Comparison of ENCODE assay signal across 20 cellular contexts in the genomic region with DNA sequence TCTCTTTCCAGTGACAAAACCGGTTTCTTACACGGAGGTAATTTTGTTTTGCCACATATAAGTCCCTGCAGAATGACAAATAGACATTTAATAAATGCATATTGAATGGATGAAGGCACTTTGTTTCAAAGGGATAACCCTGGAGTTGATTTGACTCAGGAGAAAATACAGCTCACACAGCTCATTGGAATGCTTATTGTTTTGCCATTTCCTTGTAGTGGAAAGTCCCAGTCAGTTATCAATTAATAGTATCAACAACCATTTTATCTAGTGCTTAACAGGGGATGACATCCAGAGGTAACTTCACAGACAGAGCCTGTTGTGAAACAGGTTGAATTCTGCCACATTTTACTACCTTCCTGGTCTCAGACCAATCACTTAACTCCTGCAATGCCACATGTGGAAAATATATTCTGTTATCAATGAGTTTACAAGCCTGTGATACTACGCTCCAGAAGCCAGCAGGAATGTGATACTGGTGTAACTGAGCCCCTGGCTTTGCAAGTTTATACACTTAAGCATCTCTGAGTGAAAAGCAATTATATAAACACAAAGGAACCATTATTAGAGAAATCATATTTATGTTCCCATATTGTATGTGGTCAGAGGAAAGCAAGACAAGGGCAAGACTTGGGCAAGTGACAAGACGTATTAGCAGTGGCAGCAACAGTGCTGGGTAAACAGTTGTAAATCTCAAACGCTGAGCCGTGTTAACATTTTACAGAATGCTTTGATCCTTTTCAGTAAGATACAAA.
DNase-seq lines count a peak whose midpoint lies in the region; ATAC-seq, FAIRE-seq and TF ChIP-seq lines count a peak whose summit lies in the region.
"Had no signal": no experiment of that assay in that cellular context is flagged by ENCODE, and none has a peak within 500 bp of the region (broad histone marks: within the 10 kb centered on the region; RNA-seq: fewer than 3 reads in every experiment).

No MANE protein-coding gene starts in this region.

- H3K4me2 ChIP-seq in A549, result peak overlapping the region; percentile 66
- H3K4me2 ChIP-seq in endothelial cell of umbilical vein (ENCODE audit: insufficient read depth, low read length), result no peak overlapping the region

- no peaks in the 10 kb centered on the region for H3K27me3 Mint-ChIP-seq in mesothelial cell of epicardium (ENCODE audit: low read depth)
- H3K27me3 Mint-ChIP-seq: activated naive CD4-positive, alpha-beta T cell treated with anti-CD3 and anti-CD28 coated beads, Interleukin-2, amount 50 U/mL, for 24 hours had no signal

- H3K9me3 Mint-ChIP-seq in mesothelial cell of epicardium, result peaks cover 5% of the 10 kb centered on the region
- H3K9me3 Mint-ChIP-seq: activated naive CD4-positive, alpha-beta T cell treated with anti-CD3 and anti-CD28 coated beads, Interleukin-2, amount 50 U/mL, for 24 hours had no signal

- no peaks in the 10 kb centered on the region for H3K9me1 ChIP-seq in endothelial cell of umbilical vein (replicated peaks; ENCODE audit: control insufficient read depth, extremely low read depth, insufficient read depth, low read length)

- H4K20me1 ChIP-seq in endothelial cell of umbilical vein (replicated peaks; ENCODE audit: control insufficient read depth, extremely low read depth, insufficient read depth, low read length), result no peaks in the 10 kb centered on the region

- H3K36me3 ChIP-seq in endothelial cell of umbilical vein (ENCODE audit: control insufficient read depth in 2 of 2, extremely low read depth in 1 of 2, insufficient read depth in 2 of 2, low read length in 2 of 2), result no peaks in the 10 kb centered on the region
- H3K36me3 ChIP-seq: spleen, suprapubic skin had no signal

- H3K27me3 ChIP-seq in endothelial cell of umbilical vein (ENCODE audit: control insufficient read depth in 2 of 2, insufficient read depth in 2 of 2, low read length in 2 of 2), result no peaks in the 10 kb centered on the region
- H3K27me3 ChIP-seq: spleen, suprapubic skin had no signal

- H3K9ac ChIP-seq in endothelial cell of umbilical vein (replicated peaks; ENCODE audit: extremely low read depth, insufficient read depth, low read length), result no peak overlapping the region

- POLR2A ChIA-PET in A549 (lab: Yijun Ruan, JAX), result no interaction called here
- POLR2A ChIA-PET in endothelial cell of umbilical vein (lab: Charles Lee), result no interaction called here
- POLR2A ChIA-PET in RWPE1 (lab: Yijun Ruan, JAX; ENCODE audit: low non-redundant PET), result no interaction called here

- peak overlapping the region; percentile 50 to 72; a peak in 5 of 6 replicates for H3K27ac ChIP-seq in A549
- no peak overlapping the region for H3K27ac ChIP-seq in endothelial cell of umbilical vein (ENCODE audit: insufficient read depth, low read depth, low read length)
- no peak overlapping the region for H3K27ac ChIP-seq in RWPE1
- H3K27ac ChIP-seq: spleen, suprapubic skin had no signal

- dilution Hi-C loops in endothelial cell of umbilical vein (cut with MboI; ENCODE audit: extremely low pct_ligation_motif_present, low sequenced_read_pairs), result no loop called here

- H3K4me3 Mint-ChIP-seq in mesothelial cell of epicardium, result no peak overlapping the region
- H3K4me3 Mint-ChIP-seq: activated naive CD4-positive, alpha-beta T cell treated with anti-CD3 and anti-CD28 coated beads, Interleukin-2, amount 50 U/mL, for 24 hours; IgD-negative memory B cell had no signal

- CTCF ChIA-PET in A549 (lab: Yijun Ruan, JAX) (interaction anchor here (0.9 kb wide), 1 partner anchor 544 kb away, joined by 3 read pairs; no protein-coding TSS in a partner anchor), endothelial cell of umbilical vein (lab: Charles Lee) (interaction anchor here (1.1 to 1.2 kb wide), 2 partner anchors 14 kb away, joined by 3 read pairs; no protein-coding TSS in a partner anchor), RWPE1 (lab: Yijun Ruan, JAX) (no interaction called here)

- H3K9me3 ChIP-seq in A549, result peaks cover 2% of the 10 kb centered on the region; the same call in 1 of the 3 replicates
- no peaks in the 10 kb centered on the region for H3K9me3 ChIP-seq in endothelial cell of umbilical vein (replicated peaks; ENCODE audit: control insufficient read depth, insufficient read depth, low read length)
- H3K9me3 ChIP-seq: spleen, suprapubic skin had no signal

- ATAC-seq in A549, result no peak
- no peak for ATAC-seq in sciatic nerve

- no peak for DNase-seq in A549 (ENCODE audit: low read depth in 1 of 2, low spot score in 1 of 2)
- peak; percentile 59 for DNase-seq in endothelial cell of umbilical vein (ENCODE audit: low read depth, low spot score)
- DNase-seq in mesothelial cell of epicardium (ENCODE audit: low spot score in 2 of 2, unreplicated experiment in 2 of 2), result no peak
- no peak for DNase-seq in DMS153 (lab: John Stamatoyannopoulos, UW)
- DNase-seq in RWPE1 (ENCODE audit: low spot score), result no peak
- DNase-seq in SK-N-DZ (ENCODE audit: low spot score), result no peak
- DNase-seq in sciatic nerve (ENCODE audit: low spot score), result no peak
- DNase-seq: activated CD4-positive, alpha-beta T cell treated with anti-CD3 and anti-CD28 coated beads, Interleukin-2, amount 50 U/mL, for 4 hours; activated T-cell treated with anti-CD3 and anti-CD28 coated beads for 4 hours; DMS53; NCI-H2029; posterior cingulate gyrus; spleen; T-helper 1 cell had no signal

- FAIRE-seq in A549 (lab: Jason Lieb, UNC) (no peak), endothelial cell of umbilical vein (lab: Jason Lieb, UNC) (no peak)
- FAIRE-seq: colon, endometrium had no signal

- no peak for TF ChIP-seq RAD21 in A549 (conservative IDR thresholded peaks at IDR 0.05 in 1 of 2, IDR thresholded peaks at IDR 0.05 in 1 of 2)
- no peak for TF ChIP-seq RAD21 in Ishikawa (IDR thresholded peaks at IDR 0.05; ENCODE audit: low read depth)

- H3K36me3 Mint-ChIP-seq in mesothelial cell of epicardium, result peaks cover 6% of the 10 kb centered on the region
- H3K36me3 Mint-ChIP-seq: activated naive CD4-positive, alpha-beta T cell treated with anti-CD3 and anti-CD28 coated beads, Interleukin-2, amount 50 U/mL, for 24 hours had no signal

- peaks cover 63% of the 10 kb centered on the region for H3K4me1 Mint-ChIP-seq in mesothelial cell of epicardium

- H3K4me1 ChIP-seq in A549, result peaks cover 48% of the 10 kb centered on the region
- peaks cover 11% of the 10 kb centered on the region for H3K4me1 ChIP-seq in endothelial cell of umbilical vein (ENCODE audit: control insufficient read depth, extremely low read depth, insufficient read depth, low read length)
- H3K4me1 ChIP-seq: spleen had no signal

- no TSS peak for BruUV-seq in endothelial cell of umbilical vein (replicated peaks; lab: Mats Ljungman, UMichigan)

- H3K4me3 ChIP-seq in A549 (no peak overlapping the region), endothelial cell of umbilical vein (replicated peaks in 1 of 3; ENCODE audit: insufficient read depth in 1 of 3, low read depth in 1 of 3, low read length in 3 of 3) (no peak overlapping the region)
- H3K4me3 ChIP-seq: spleen, suprapubic skin had no signal

- WGBS in A549 (ENCODE audit: missing lambda C conversion rate), result 45% methylated on average over 6 of the region's 6 CpGs

- intact Hi-C loops in endothelial cell of umbilical vein (cut with micrococcal nuclease), result no loop called here
- intact Hi-C loops in sciatic nerve (cut with DNase I), result no loop called here

- H3K27ac Mint-ChIP-seq in mesothelial cell of epicardium, result peak overlapping the region; percentile 96
- H3K27ac Mint-ChIP-seq: activated naive CD4-positive, alpha-beta T cell treated with anti-CD3 and anti-CD28 coated beads, Interleukin-2, amount 50 U/mL, for 24 hours; IgD-negative memory B cell had no signal

- TF ChIP-seq CTCF in A549 (IDR thresholded peaks at IDR 0.05), result no peak
- TF ChIP-seq CTCF in endothelial cell of umbilical vein (IDR thresholded peaks at IDR 0.05; ENCODE audit: extremely low read depth in 1 of 2, insufficient read depth in 1 of 2, low read depth in 1 of 2, low read length in 2 of 2), result no peak
- TF ChIP-seq CTCF in mesothelial cell of epicardium (IDR thresholded peaks at IDR 0.05; ENCODE audit: unreplicated experiment), result no peak
- no peak for TF ChIP-seq CTCF in RWPE1 (conservative IDR thresholded peaks at IDR 0.05; ENCODE audit: low read depth)

- no peak for TF ChIP-seq POLR2A in A549 (IDR thresholded peaks at IDR 0.05; ENCODE audit: low read length)
- TF ChIP-seq POLR2A in endothelial cell of umbilical vein (IDR thresholded peaks at IDR 0.05; ENCODE audit: low read depth, low read length), result no peak

- no peak overlapping the region for H2AFZ ChIP-seq in endothelial cell of umbilical vein (ENCODE audit: low read depth, low read length)

- H3K79me2 ChIP-seq in endothelial cell of umbilical vein (ENCODE audit: control insufficient read depth, insufficient read depth, low read length), result no peaks in the 10 kb centered on the region

- no peak; a peak in 1 of 5 replicates for TF ChIP-seq EP300 in A549 (IDR thresholded peaks at IDR 0.05)
- TF ChIP-seq EP300 in Ishikawa (IDR thresholded peaks at IDR 0.05; ENCODE audit: borderline replicate concordance), result peak; percentile 56; the same call in 1 of the 2 replicates

TF ChIP-seq in A549, 52 proteins besides CTCF, POLR2A, EP300 and RAD21:
- TF ChIP-seq RNF2 (IDR thresholded peaks at IDR 0.05; ENCODE audit: borderline replicate concordance, low read depth), result 0 out of 2 replicates have a peak, but pooled peaks have one; percentile 1
- TF ChIP-seq HDAC2 (IDR thresholded peaks at IDR 0.05), result no peak
TF ChIP-seq in A549: peak in this region for 1.

TF ChIP-seq in Ishikawa, 13 proteins besides CTCF, POLR2A, EP300 and RAD21:
- TF ChIP-seq TCF12 (IDR thresholded peaks at IDR 0.05; ENCODE audit: low read depth) (peak; percentile 58), TEAD4 (IDR thresholded peaks at IDR 0.05) (peak; percentile 65), NFIC (IDR thresholded peaks at IDR 0.05) (peak; percentile 35; the same call in 1 of the 2 replicates), EGR1 (IDR thresholded peaks at IDR 0.05) (no peak), CREB1 (IDR thresholded peaks at IDR 0.05; ENCODE audit: low read depth) (no peak)
TF ChIP-seq in Ishikawa: peak in this region for 3.

TF ChIP-seq in endothelial cell of umbilical vein, 7 proteins besides CTCF, POLR2A, EP300 and RAD21:
- TF ChIP-seq JUN (IDR thresholded peaks at IDR 0.05; ENCODE audit: borderline replicate concordance, insufficient read depth, insufficient read length, low read depth) (no peak), EZH2 (IDR thresholded peaks at IDR 0.05; ENCODE audit: borderline replicate concordance, low read depth, low read length, severe bottlenecking) (no peak), GATA2 (IDR thresholded peaks at IDR 0.05; ENCODE audit: insufficient read depth, insufficient read length, low read depth, low read length) (no peak), POLR2AphosphoS5 (IDR thresholded peaks at IDR 0.05; ENCODE audit: insufficient read depth, low read depth, low read length) (no peak), FOS (IDR thresholded peaks at IDR 0.05; ENCODE audit: borderline replicate concordance, insufficient read depth, low read length) (no peak)
- TF ChIP-seq, protein P1, sequence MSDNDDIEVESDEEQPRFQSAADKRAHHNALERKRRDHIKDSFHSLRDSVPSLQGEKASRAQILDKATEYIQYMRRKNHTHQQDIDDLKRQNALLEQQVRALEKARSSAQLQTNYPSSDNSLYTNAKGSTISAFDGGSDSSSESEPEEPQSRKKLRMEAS (IDR thresholded peaks at IDR 0.05; ENCODE audit: insufficient read depth, insufficient read length), result no peak

Comparison
In these comparisons a context has a peak if more than half of its experiments do, and no peak if none do; other contexts are left out.
1. H3K27ac ChIP-seq: peak in A549 (2 of 2); none in endothelial cell of umbilical vein (single experiment) and RWPE1 (single experiment).